ENCODE assay signal across 3 cellular contexts in the genomic region with DNA sequence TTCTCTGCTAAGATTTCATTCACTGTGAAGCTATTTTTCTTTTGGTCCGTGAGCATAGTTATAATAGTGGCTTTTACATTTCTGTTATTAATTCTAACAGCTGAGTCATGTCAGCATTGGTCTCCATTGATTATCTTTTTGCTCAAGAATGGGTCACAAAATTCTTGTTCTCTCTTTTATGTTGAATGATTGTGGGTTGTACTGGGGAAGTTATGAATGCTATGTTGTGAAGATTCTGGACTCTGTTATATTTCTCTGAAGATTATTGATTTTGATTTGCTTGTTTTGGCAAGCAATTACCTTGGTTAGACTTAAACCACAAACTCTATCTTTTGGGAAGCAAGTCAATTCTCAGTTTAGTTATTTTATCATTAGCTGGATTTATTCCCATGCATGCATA.
"Had no signal": no experiment of that assay in that cellular context is flagged by ENCODE, and none has a peak within 500 bp of the region (broad histone marks: within the 10 kb centered on the region; RNA-seq: fewer than 3 reads in every experiment).

No MANE protein-coding gene starts in this region.

- DNase-seq: GDM1, GF-D8 had no signal

- H3K4me3 ChIP-seq: GM12878 had no signal

- ATAC-seq: GM12878 had no signal
